Comparison of ENCODE assay signal across 10 cellular contexts in genomic region chr2:38535404-38535744, GRCh38.
A peak's percentile ranks its signal among the peaks of the same experiment; 100 is the strongest.
DNase-seq lines count a peak whose midpoint lies in the region; ATAC-seq and TF ChIP-seq lines count a peak whose summit lies in the region.
"Had no signal": no experiment of that assay in that cellular context is flagged by ENCODE, and none has a peak within 500 bp of the region (broad histone marks: within the 10 kb centered on the region; RNA-seq: fewer than 3 reads in every experiment).

No MANE protein-coding gene starts in this region.

- H3K9me3 Mint-ChIP-seq in natural killer cell treated with Interleukin-12 subunit alpha and Interleukin-12 subunit beta and Interleukin-15 and Interleukin-18, amount 100 ng/mL, for 72 hours = no peaks in the 10 kb centered on the region
- H3K9me3 Mint-ChIP-seq: activated T-cell treated with anti-CD3 and anti-CD28 coated beads, Interleukin-2, amount 50 U/mL, for 24 hours had no signal

- H3K4me3 Mint-ChIP-seq in natural killer cell treated with Interleukin-12 subunit alpha and Interleukin-12 subunit beta and Interleukin-15 and Interleukin-18, amount 100 ng/mL, for 72 hours = peak overlapping the region; percentile 56

- peaks cover 0 to 4% of the 10 kb centered on the region in 2 donors for H3K4me1 ChIP-seq in uterus
- H3K4me1 ChIP-seq: gastrocnemius medialis had no signal

- H3K27me3 ChIP-seq in uterus = no peaks in the 10 kb centered on the region
- H3K27me3 ChIP-seq: gastrocnemius medialis had no signal

- no peaks in the 10 kb centered on the region for H3K36me3 ChIP-seq in uterus
- H3K36me3 ChIP-seq: gastrocnemius medialis had no signal

- intact Hi-C loops in left ventricle myocardium superior (cut with micrococcal nuclease) = no loop called here
- intact Hi-C loops in cardiac septum (cut with DNase I) = loop anchor here (5.0 kb wide), 1 partner anchor 207 kb away; no protein-coding TSS in a partner anchor
- intact Hi-C loops in uterus (cut with DNase I; ENCODE audit: low total_unique reads) = loop anchor here (10.0 kb wide), 1 partner anchor 209 kb away; no protein-coding TSS in a partner anchor

- H3K27ac Mint-ChIP-seq in natural killer cell treated with Interleukin-12 subunit alpha and Interleukin-12 subunit beta and Interleukin-15 and Interleukin-18, amount 100 ng/mL, for 72 hours = no peak overlapping the region
- H3K27ac Mint-ChIP-seq: activated T-cell treated with anti-CD3 and anti-CD28 coated beads, Interleukin-2, amount 50 U/mL, for 24 hours had no signal

- H3K9me3 ChIP-seq in uterus = no peaks in the 10 kb centered on the region
- H3K9me3 ChIP-seq: gastrocnemius medialis had no signal

- H3K27me3 Mint-ChIP-seq in natural killer cell treated with Interleukin-12 subunit alpha and Interleukin-12 subunit beta and Interleukin-15 and Interleukin-18, amount 100 ng/mL, for 72 hours = peaks cover 16 to 18% of the 10 kb centered on the region in 2 donors

- peak overlapping the region; percentile 77 to 87 for H3K27ac ChIP-seq in uterus

- no peak for TF ChIP-seq CTCF in uterus (IDR thresholded peaks at IDR 0.05)

- no peak for TF ChIP-seq POLR2A in uterus (IDR thresholded peaks at IDR 0.05)

- ATAC-seq in left ventricle myocardium superior (peak; percentile 5), HG02588 (IDR thresholded peaks at IDR 0.05; ENCODE audit: unreplicated experiment) (no peak), GM18517 (IDR thresholded peaks at IDR 0.05; ENCODE audit: unreplicated experiment) (no peak)
- ATAC-seq in natural killer cell treated with Interleukin-12 subunit alpha and Interleukin-12 subunit beta and Interleukin-15 and Interleukin-18, amount 100 ng/mL, for 72 hours = no peak

- H3K4me3 ChIP-seq in uterus = peak overlapping the region; percentile 45 to 50

- H3K4me1 Mint-ChIP-seq in natural killer cell treated with Interleukin-12 subunit alpha and Interleukin-12 subunit beta and Interleukin-15 and Interleukin-18, amount 100 ng/mL, for 72 hours (ENCODE audit: low read depth in 2 of 2) = peaks cover 3 to 5% of the 10 kb centered on the region in 2 donors

- no peak for DNase-seq in left ventricle myocardium superior
- DNase-seq in cardiac septum (ENCODE audit: low spot score) = no peak
- peak; percentile 43 for DNase-seq in ecto neural progenitor cell (ENCODE audit: low spot score)
- no peak for DNase-seq in natural killer cell treated with Interleukin-12 subunit alpha and Interleukin-12 subunit beta and Interleukin-15 and Interleukin-18, amount 100 ng/mL, for 72 hours (ENCODE audit: low spot score)
- no peak for DNase-seq in uterus
- DNase-seq in dermis blood vessel endothelial cell = no peak

- no peaks in the 10 kb centered on the region for H3K36me3 Mint-ChIP-seq in natural killer cell treated with Interleukin-12 subunit alpha and Interleukin-12 subunit beta and Interleukin-15 and Interleukin-18, amount 100 ng/mL, for 72 hours
